1 cellular context compared by ENCODE assay signal in genomic region chr3:43649365-43649968, GRCh38.
TF ChIP-seq lines count a peak whose summit lies in the region.

No MANE protein-coding gene starts in this region.

TF ChIP-seq in HepG2, 621 proteins besides CTCF, POLR2A, EP300 and RAD21 (continued from another document):
- TF ChIP-seq BCLAF1 (IDR thresholded peaks at IDR 0.05) (no peak), ZNF576 (CRISPR knock-in tag; IDR thresholded peaks at IDR 0.05) (no peak), AHDC1 (CRISPR knock-in tag; IDR thresholded peaks at IDR 0.05; ENCODE audit: borderline replicate concordance) (no peak), ZNF782 (CRISPR knock-in tag; IDR thresholded peaks at IDR 0.05; ENCODE audit: borderline replicate concordance) (no peak), CENPX (CRISPR knock-in tag; IDR thresholded peaks at IDR 0.05) (no peak), ZNF563 (CRISPR knock-in tag; IDR thresholded peaks at IDR 0.05) (no peak), EED (CRISPR knock-in tag; IDR thresholded peaks at IDR 0.05) (no peak), TCF7 (IDR thresholded peaks at IDR 0.05; ENCODE audit: low read depth) (no peak), ZNF891 (CRISPR knock-in tag; IDR thresholded peaks at IDR 0.05) (no peak), REXO4 (CRISPR knock-in tag; IDR thresholded peaks at IDR 0.05; ENCODE audit: borderline replicate concordance) (no peak), TARDBP (CRISPR knock-in tag; IDR thresholded peaks at IDR 0.05) (no peak), SMAD3 (CRISPR knock-in tag; IDR thresholded peaks at IDR 0.05) (no peak), ZNF367 (CRISPR knock-in tag; IDR thresholded peaks at IDR 0.05; ENCODE audit: borderline replicate concordance) (no peak), TRIM22 (IDR thresholded peaks at IDR 0.05) (no peak), SPEN (CRISPR knock-in tag; IDR thresholded peaks at IDR 0.05; ENCODE audit: low read depth) (no peak), FOXK1 (CRISPR knock-in tag; IDR thresholded peaks at IDR 0.05; ENCODE audit: borderline replicate concordance, low read depth) (no peak), SMAD1 (CRISPR knock-in tag; IDR thresholded peaks at IDR 0.05; ENCODE audit: borderline replicate concordance, low read depth) (no peak)
